14 cellular contexts compared by ENCODE assay signal in the genomic region with DNA sequence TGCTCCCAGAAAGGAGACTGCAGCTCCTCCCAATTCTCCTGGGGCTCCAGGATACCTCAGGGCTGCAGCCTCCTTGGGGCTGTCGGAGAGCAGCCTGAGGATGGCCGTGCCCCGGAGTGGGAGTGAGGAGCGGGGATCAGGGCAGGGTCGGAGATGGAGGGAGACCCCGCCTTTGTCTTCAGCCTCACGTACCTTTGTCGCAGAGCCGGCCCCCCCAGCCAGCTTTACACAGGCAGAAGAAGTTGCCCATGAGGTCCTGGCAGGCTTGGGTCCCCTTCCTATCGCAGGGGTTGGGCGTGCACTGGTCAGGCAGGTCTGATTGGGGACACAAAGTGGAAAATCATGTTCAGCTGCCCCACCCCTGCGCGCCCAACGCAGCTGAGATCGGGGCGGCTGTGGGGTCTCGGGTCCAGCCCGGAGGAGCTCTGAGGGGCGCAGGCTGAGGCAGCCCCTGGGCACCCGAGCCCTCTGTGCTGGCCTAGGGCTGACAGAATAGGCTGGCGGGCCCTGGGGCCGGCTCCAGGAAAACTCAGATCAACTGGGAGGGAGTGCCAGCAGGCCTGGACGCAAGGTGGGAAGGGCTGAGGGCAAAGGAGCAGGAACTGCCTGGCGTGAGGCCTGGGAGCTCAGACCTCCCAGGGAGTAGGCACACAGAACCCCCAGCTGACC. TPM values are rescaled to one million over a fixed set of nuclear protein-coding genes. Genes with fewer than 3 reads are reported as not detected.
DNase-seq lines count a peak whose midpoint lies in the region; ATAC-seq, FAIRE-seq and TF ChIP-seq lines count a peak whose summit lies in the region.
"Had no signal": no experiment of that assay in that cellular context is flagged by ENCODE, and none has a peak within 500 bp of the region (broad histone marks: within the 10 kb centered on the region; RNA-seq: fewer than 3 reads in every experiment).

No MANE protein-coding gene starts in this region.

- no peak overlapping the region for H4K91ac ChIP-seq in H9 (ENCODE audit: insufficient read length, low read depth, low read length)

- no peak overlapping the region for H2BK20ac ChIP-seq in H9 (ENCODE audit: low read depth, low read length, poor library complexity, severe bottlenecking)

- H2AFZ ChIP-seq in H9 (ENCODE audit: low read length) (no peak overlapping the region), keratinocyte (ENCODE audit: control insufficient read depth, low read length) (no peak overlapping the region)

- H3K4ac ChIP-seq in H9 (ENCODE audit: low read depth, low read length) = no peak overlapping the region

- no peak overlapping the region for H2BK12ac ChIP-seq in H9 (ENCODE audit: insufficient read length, low read depth, low read length)

- H3K27ac Mint-ChIP-seq in H9 (no peak overlapping the region), endothelial cell (ENCODE audit: unreplicated experiment) (no peak overlapping the region)
- H3K27ac Mint-ChIP-seq: activated T-helper 1 cell treated with anti-CD3 and anti-CD28 coated beads, Interleukin-12 subunit alpha, Interleukin-12 subunit beta, Interleukin-2, Interleukin-4 antibody, amounts not matched to agents 30 ng/mL and 10 ng/mL and 1 ng/mL, durations not matched to agents 14 hours and 24 hours and 36 hours had no signal

- H3K36me3 Mint-ChIP-seq in H9 (ENCODE audit: insufficient read depth in 1 of 3, low read depth in 3 of 3) = peaks cover 0 to 22% (median 5%) of the 10 kb centered on the region in 3 experiments; a peak in 3 of 7 replicates
- peaks cover 7% of the 10 kb centered on the region for H3K36me3 Mint-ChIP-seq in endothelial cell (ENCODE audit: low read depth, unreplicated experiment)

- no peak for ATAC-seq in HG03457 (IDR thresholded peaks at IDR 0.05; ENCODE audit: unreplicated experiment)
- no peak for ATAC-seq in HG02763 (IDR thresholded peaks at IDR 0.05; ENCODE audit: unreplicated experiment)

- no peak overlapping the region for H3K18ac ChIP-seq in H9 (ENCODE audit: insufficient read length, low read depth, low read length)

- peak overlapping the region in 2 of 3 experiments; percentile 18 to 27 for H3K4me3 ChIP-seq in keratinocyte (ENCODE audit: control insufficient read depth in 2 of 3, extremely low read depth in 1 of 3, insufficient read depth in 2 of 3, low read depth in 1 of 3, low read length in 3 of 3)
- peak overlapping the region in 1 of 7 experiments; percentile 40 for H3K4me3 ChIP-seq in skin epidermis

- no peak overlapping the region for H2BK5ac ChIP-seq in H9 (ENCODE audit: insufficient read length, low read length)

- TF ChIP-seq CTCF in H9 (conservative IDR thresholded peaks at IDR 0.05) (no peak), keratinocyte (optimal IDR thresholded peaks at IDR 0.05 in 1 of 3, IDR thresholded peaks at IDR 0.05 in 1 of 3, conservative IDR thresholded peaks at IDR 0.05 in 1 of 3; ENCODE audit: extremely low read depth in 1 of 3, insufficient read depth in 2 of 3, low read length in 3 of 3) (no peak), endothelial cell (IDR thresholded peaks at IDR 0.05; ENCODE audit: unreplicated experiment) (no peak)

- H3K23ac ChIP-seq in H9 (ENCODE audit: insufficient read length, low read depth, low read length) = no peak overlapping the region

- DNase-seq in H9 (no peak), keratinocyte (ENCODE audit: low read depth, low spot score) (no peak), endothelial cell (ENCODE audit: low spot score) (no peak), iPS-NIHi7 (ENCODE audit: extremely low spot score) (no peak)
- DNase-seq: activated CD4-positive, CD25-positive, alpha-beta regulatory T cell treated with anti-CD3 and anti-CD28 coated beads, Interleukin-2, amount 50 U/mL, for 72 hours; left cardiac atrium; MV-4-11 had no signal

- H3K56ac ChIP-seq in H9 (ENCODE audit: insufficient read length, low read depth, low read length) = no peak overlapping the region

- no peaks in the 10 kb centered on the region for H3K27me3 ChIP-seq in H9 (ENCODE audit: insufficient read depth, low read length)
- H3K27me3 ChIP-seq in keratinocyte (ENCODE audit: control insufficient read depth, extremely low read depth, insufficient read depth, low read length) = no peaks in the 10 kb centered on the region

- H3K4me1 Mint-ChIP-seq in H9 (peaks cover 13 to 21% of the 10 kb centered on the region in 2 experiments), endothelial cell (ENCODE audit: unreplicated experiment) (peaks cover 27% of the 10 kb centered on the region)

- H4K8ac ChIP-seq in H9 (replicated peaks; ENCODE audit: insufficient read length, low read depth, low read length) = no peak overlapping the region

- H3K9me3 ChIP-seq in H9 (ENCODE audit: control insufficient read depth, low read depth, low read length) = no peaks in the 10 kb centered on the region
- H3K9me3 ChIP-seq in keratinocyte (ENCODE audit: control insufficient read depth, low read depth, low read length) = no peaks in the 10 kb centered on the region

- H3K4me3 Mint-ChIP-seq in H9 (no peak overlapping the region), endothelial cell (ENCODE audit: unreplicated experiment) (no peak overlapping the region)
- H3K4me3 Mint-ChIP-seq: activated T-helper 1 cell treated with anti-CD3 and anti-CD28 coated beads, Interleukin-12 subunit alpha, Interleukin-12 subunit beta, Interleukin-2, Interleukin-4 antibody, amounts not matched to agents 30 ng/mL and 10 ng/mL and 1 ng/mL, durations not matched to agents 14 hours and 24 hours and 36 hours had no signal

- H3K23me2 ChIP-seq in H9 (ENCODE audit: insufficient read length, low read depth, low read length, poor library complexity, severe bottlenecking) = no peaks in the 10 kb centered on the region

- no peaks in the 10 kb centered on the region for H3K27me3 Mint-ChIP-seq in H9 (ENCODE audit: low read depth)
- peaks cover 19% of the 10 kb centered on the region for H3K27me3 Mint-ChIP-seq in endothelial cell (ENCODE audit: unreplicated experiment)
- H3K27me3 Mint-ChIP-seq: brain had no signal

- H3K79me2 ChIP-seq in H9 (ENCODE audit: insufficient read depth, low read length) (no peaks in the 10 kb centered on the region), keratinocyte (ENCODE audit: control insufficient read depth, insufficient read depth, low read length) (peaks cover 44% of the 10 kb centered on the region)

- no peak overlapping the region for H2AK5ac ChIP-seq in H9 (ENCODE audit: insufficient read length, low read length)

- H2BK15ac ChIP-seq in H9 (ENCODE audit: low read depth, low read length) = no peak overlapping the region

- H2BK120ac ChIP-seq in H9 (ENCODE audit: low read depth, low read length, poor library complexity, severe bottlenecking) = no peak overlapping the region

- no peaks in the 10 kb centered on the region for H3K9me1 ChIP-seq in keratinocyte (ENCODE audit: control insufficient read depth, extremely low read depth, insufficient read depth, low read length)

- H4K20me1 ChIP-seq in H9 (ENCODE audit: control insufficient read depth, insufficient read depth, insufficient read length) (no peaks in the 10 kb centered on the region), keratinocyte (ENCODE audit: control insufficient read depth, extremely low read depth, insufficient read depth, low read length) (peaks cover 6% of the 10 kb centered on the region)

- WGBS in H9 (ENCODE audit: extremely low coverage, insufficient read length, low lambda C conversion rate) = no CpG with 5 or more reads among the region's 24 CpGs

- H3K27ac ChIP-seq in H9 (ENCODE audit: insufficient read length, low read depth, low read length) (no peak overlapping the region), cingulate gyrus (ENCODE audit: low read depth, low read length) (peak overlapping the region; percentile 79), keratinocyte (ENCODE audit: control insufficient read depth, insufficient read depth, low read length) (peak overlapping the region; percentile 31), skin epidermis (peak overlapping the region in 11 of 21 experiments; percentile 10 to 91 (median 32))

- H3K9ac ChIP-seq in H9 (ENCODE audit: extremely low read depth, insufficient read length, low read length) (no peak overlapping the region), keratinocyte (ENCODE audit: control insufficient read depth, extremely low read depth, insufficient read depth, low read length) (peak overlapping the region; percentile 54)

- H3T11ph ChIP-seq in H9 (ENCODE audit: low read length) = no peak overlapping the region

- H3K36me3 ChIP-seq in keratinocyte (ENCODE audit: control insufficient read depth in 2 of 2, extremely low read depth in 1 of 2, insufficient read depth in 2 of 2, low read length in 2 of 2) = peaks cover 31 to 44% of the 10 kb centered on the region in 2 experiments

- no peaks in the 10 kb centered on the region for H3K79me1 ChIP-seq in H9 (ENCODE audit: insufficient read depth, low read depth, low read length, poor library complexity, severe bottlenecking)

- peak overlapping the region; percentile 3; the same call in 1 of the 2 replicates for H3K14ac ChIP-seq in H9 (ENCODE audit: insufficient read depth, low read length)

- no peaks in the 10 kb centered on the region for H3K9me3 Mint-ChIP-seq in H9
- no peaks in the 10 kb centered on the region for H3K9me3 Mint-ChIP-seq in endothelial cell (ENCODE audit: unreplicated experiment)
- H3K9me3 Mint-ChIP-seq: activated T-helper 1 cell treated with anti-CD3 and anti-CD28 coated beads, Interleukin-12 subunit alpha, Interleukin-12 subunit beta, Interleukin-2, Interleukin-4 antibody, amounts not matched to agents 30 ng/mL and 10 ng/mL and 1 ng/mL, durations not matched to agents 14 hours and 24 hours and 36 hours had no signal

- FAIRE-seq in keratinocyte (lab: Jason Lieb, UNC) = no peak
- FAIRE-seq: G401.6 had no signal

- dilution Hi-C loops in keratinocyte (cut with MboI; ENCODE audit: extremely low pct_ligation_motif_present, low sequenced_read_pairs) = no loop called here

- H3K4me1 ChIP-seq in H9 (ENCODE audit: insufficient read depth, low read length) = no peaks in the 10 kb centered on the region
- H3K4me1 ChIP-seq in keratinocyte (ENCODE audit: control insufficient read depth, extremely low read depth, insufficient read depth, low read length) = peaks cover 57% of the 10 kb centered on the region

- no peak overlapping the region for H3K4me2 ChIP-seq in H9 (ENCODE audit: insufficient read depth, insufficient read length, low read length)
- peak overlapping the region; percentile 81 for H3K4me2 ChIP-seq in keratinocyte (ENCODE audit: control insufficient read depth, extremely low read depth, insufficient read depth, low read depth, low read length)

- no peak overlapping the region for H4K5ac ChIP-seq in H9 (ENCODE audit: insufficient read length, low read depth, low read length)

RNA-seq across cellular contexts. Expression of a gene that starts 24.2 kb away (rescaled TPM):
- 19.5 and 20.5 TPM in 2 replicates for total RNA-seq in H9 (2021)
- 163 to 267 TPM (median 166 TPM) in 3 replicates for polyA plus RNA-seq in keratinocyte
- polyA plus RNA-seq in keratinocyte (2011; ENCODE audit: low read depth) = 97.3 TPM
- polyA plus RNA-seq in keratinocyte (2011; cell fraction: cytosol; rRNA removed) = 121 and 265 TPM in 2 replicates
- polyA plus RNA-seq in keratinocyte (2011; cell fraction: nucleus; rRNA removed) = 353 and 513 TPM in 2 replicates
- polyA plus RNA-seq in keratinocyte (2012; ENCODE audit: low replicate concordance) = 57.5 and 273 TPM in 2 replicates
- polyA minus RNA-seq in keratinocyte = 77.0 to 179 TPM (median 83.9 TPM) in 3 replicates
- polyA minus RNA-seq in keratinocyte (2011; cell fraction: cytosol; rRNA and poly(A)+ RNA removed) = 246 TPM
- 176 and 206 TPM in 2 replicates for polyA minus RNA-seq in keratinocyte (2011; cell fraction: nucleus; rRNA and poly(A)+ RNA removed)
- total RNA-seq in endothelial cell (ENCODE audit: unreplicated experiment) = 19.8 TPM
